Comparison of ENCODE assay signal across 2 cellular contexts in genomic region chr6:14487625-14488024, GRCh38.
TF ChIP-seq lines count a peak whose summit lies in the region.

No MANE protein-coding gene starts in this region.

TF ChIP-seq in HEK293, 187 proteins besides CTCF, POLR2A, EP300 and RAD21 (continued from another document):
- TF ChIP-seq, protein P1, sequence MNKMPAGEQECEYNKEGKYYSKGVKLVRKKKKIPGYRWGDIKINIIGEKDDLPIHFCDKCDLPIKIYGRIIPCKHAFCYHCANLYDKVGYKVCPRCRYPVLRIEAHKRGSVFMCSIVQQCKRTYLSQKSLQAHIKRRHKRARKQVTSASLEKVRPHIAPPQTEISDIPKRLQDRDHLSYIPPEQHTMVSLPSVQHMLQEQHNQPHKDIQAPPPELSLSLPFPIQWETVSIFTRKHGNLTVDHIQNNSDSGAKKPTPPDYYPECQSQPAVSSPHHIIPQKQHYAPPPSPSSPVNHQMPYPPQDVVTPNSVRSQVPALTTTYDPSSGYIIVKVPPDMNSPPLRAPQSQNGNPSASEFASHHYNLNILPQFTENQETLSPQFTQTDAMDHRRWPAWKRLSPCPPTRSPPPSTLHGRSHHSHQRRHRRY (tag by site-specific recombination; IDR thresholded peaks at IDR 0.05): no peak
- TF ChIP-seq ZNF776 (tag by site-specific recombination; IDR thresholded peaks at IDR 0.05; ENCODE audit: borderline replicate concordance) (no peak), TRIM28 (IDR thresholded peaks at IDR 0.05; ENCODE audit: borderline replicate concordance, low read length) (no peak)

TF ChIP-seq in IMR-90, 13 proteins besides CTCF, POLR2A, EP300 and RAD21 (continued from another document):
- TF ChIP-seq, protein P2, sequence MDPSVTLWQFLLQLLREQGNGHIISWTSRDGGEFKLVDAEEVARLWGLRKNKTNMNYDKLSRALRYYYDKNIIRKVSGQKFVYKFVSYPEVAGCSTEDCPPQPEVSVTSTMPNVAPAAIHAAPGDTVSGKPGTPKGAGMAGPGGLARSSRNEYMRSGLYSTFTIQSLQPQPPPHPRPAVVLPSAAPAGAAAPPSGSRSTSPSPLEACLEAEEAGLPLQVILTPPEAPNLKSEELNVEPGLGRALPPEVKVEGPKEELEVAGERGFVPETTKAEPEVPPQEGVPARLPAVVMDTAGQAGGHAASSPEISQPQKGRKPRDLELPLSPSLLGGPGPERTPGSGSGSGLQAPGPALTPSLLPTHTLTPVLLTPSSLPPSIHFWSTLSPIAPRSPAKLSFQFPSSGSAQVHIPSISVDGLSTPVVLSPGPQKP (IDR thresholded peaks at IDR 0.05; ENCODE audit: borderline replicate concordance, low read depth, low read length): no peak
- TF ChIP-seq CEBPB (IDR thresholded peaks at IDR 0.05; ENCODE audit: low read depth, low read length): no peak
- no peak for TF ChIP-seq MAZ (IDR thresholded peaks at IDR 0.05; ENCODE audit: borderline replicate concordance, low read depth, low read length)
- no peak for TF ChIP-seq BHLHE40 (IDR thresholded peaks at IDR 0.05; ENCODE audit: low read depth, low read length)
- no peak for TF ChIP-seq SMC3 (IDR thresholded peaks at IDR 0.05; ENCODE audit: low read depth, low read length)
- TF ChIP-seq CHD1 (IDR thresholded peaks at IDR 0.05; ENCODE audit: low read depth, low read length): no peak
- no peak for TF ChIP-seq RCOR1 (IDR thresholded peaks at IDR 0.05; ENCODE audit: insufficient replicate concordance, low read length)
- no peak for TF ChIP-seq NFE2L2 (IDR thresholded peaks at IDR 0.05; ENCODE audit: low read depth, low read length)
